19 cellular contexts compared by ENCODE assay signal in the genomic region with DNA sequence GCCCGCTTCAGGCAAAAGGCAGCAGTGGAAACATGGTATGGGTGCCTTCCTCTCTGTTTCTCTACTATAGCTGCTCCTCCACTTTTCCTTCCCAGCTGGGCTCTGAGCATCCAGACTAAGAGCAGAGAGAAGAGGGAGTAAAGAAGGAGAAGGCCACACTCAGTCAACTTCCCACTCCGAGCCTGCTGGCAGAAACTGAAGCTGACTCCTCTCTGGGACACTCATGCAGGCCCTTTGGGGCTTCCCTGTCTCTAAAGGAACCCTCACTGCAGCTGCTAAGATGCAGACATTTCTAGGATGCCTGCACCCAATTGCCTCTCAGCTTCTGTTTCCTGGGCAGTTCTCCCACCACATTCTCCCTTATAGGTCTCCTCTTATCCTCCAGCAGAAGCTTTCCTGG.
DNase-seq lines count a peak whose midpoint lies in the region; ATAC-seq, FAIRE-seq and TF ChIP-seq lines count a peak whose summit lies in the region.
"Had no signal": no experiment of that assay in that cellular context is flagged by ENCODE, and none has a peak within 500 bp of the region (broad histone marks: within the 10 kb centered on the region; RNA-seq: fewer than 3 reads in every experiment).

No MANE protein-coding gene starts in this region.

- H3K27ac Mint-ChIP-seq in stimulated activated naive CD8-positive, alpha-beta T cell treated with anti-CD3 and anti-CD28 coated beads, Interleukin-15, amount 100 ng/mL, for 72 hours: no peak overlapping the region
- H3K27ac Mint-ChIP-seq: CD14-positive monocyte; CD8-positive, alpha-beta T cell had no signal

- no peaks in the 10 kb centered on the region for H4K20me1 ChIP-seq in H1 (replicated peaks in 1 of 2; ENCODE audit: control insufficient read depth in 1 of 2, insufficient read depth in 2 of 2, low read length in 2 of 2)

- no peak overlapping the region for H3K4me2 ChIP-seq in H1 (ENCODE audit: insufficient read depth in 1 of 2, low read depth in 2 of 2, low read length in 2 of 2)

- no peaks in the 10 kb centered on the region for H3K79me2 ChIP-seq in H1 (ENCODE audit: control insufficient read depth in 1 of 2, insufficient read depth in 2 of 2, low read length in 2 of 2)

- no peak overlapping the region for H2BK12ac ChIP-seq in H1 (ENCODE audit: low read depth, low read length)

- no peak overlapping the region for H3K56ac ChIP-seq in H1 (replicated peaks; ENCODE audit: insufficient read length, low read depth, low read length)

- H2BK15ac ChIP-seq in H1 (ENCODE audit: low read length): no peak overlapping the region

- H2BK5ac ChIP-seq in H1 (ENCODE audit: low read depth, low read length): no peak overlapping the region

- no peak overlapping the region for H4K8ac ChIP-seq in H1 (ENCODE audit: extremely low read depth, insufficient read depth, low read length)

- no peak overlapping the region for H4K91ac ChIP-seq in H1 (replicated peaks; ENCODE audit: insufficient read length, low read length)

- TF ChIP-seq CTCF in H1 (IDR thresholded peaks at IDR 0.05; ENCODE audit: control extremely low read depth in 1 of 3, insufficient read depth in 1 of 3, low read depth in 1 of 3, low read length in 3 of 3) (no peak), ascending aorta (IDR thresholded peaks at IDR 0.05) (no peak)

- TF ChIP-seq EP300 in H1 (IDR thresholded peaks at IDR 0.05; ENCODE audit: borderline replicate concordance in 1 of 2, low read depth in 2 of 2, low read length in 2 of 2): no peak

- no peaks in the 10 kb centered on the region for H3K36me3 ChIP-seq in H1 (ENCODE audit: control insufficient read depth in 2 of 4, insufficient read depth in 4 of 4, low read length in 3 of 4)
- peaks cover 0 to 7% of the 10 kb centered on the region in 2 donors for H3K36me3 ChIP-seq in ascending aorta
- H3K36me3 ChIP-seq: HAP-1 had no signal

- H3K27me3 ChIP-seq in H1 (replicated peaks in 1 of 4; ENCODE audit: control insufficient read depth in 3 of 4, extremely low read depth in 1 of 4, insufficient read depth in 3 of 4, low read length in 3 of 4): no peaks in the 10 kb centered on the region
- H3K27me3 ChIP-seq in ascending aorta: no peaks in the 10 kb centered on the region

- no peak overlapping the region for H3K4me3 Mint-ChIP-seq in stimulated activated naive CD8-positive, alpha-beta T cell treated with anti-CD3 and anti-CD28 coated beads, Interleukin-15, amount 100 ng/mL, for 72 hours
- H3K4me3 Mint-ChIP-seq: CD14-positive monocyte; CD8-positive, alpha-beta T cell had no signal

- H3K9ac ChIP-seq in H1 (replicated peaks in 1 of 4; ENCODE audit: extremely low read depth in 1 of 4, low read depth in 3 of 4, low read length in 3 of 4): no peak overlapping the region

- POLR2A ChIA-PET in H1 (lab: Charles Lee; ENCODE audit: partially characterized antibody): no interaction called here

- H3K4me1 Mint-ChIP-seq in stimulated activated naive CD8-positive, alpha-beta T cell treated with anti-CD3 and anti-CD28 coated beads, Interleukin-15, amount 100 ng/mL, for 72 hours: no peaks in the 10 kb centered on the region
- H3K4me1 Mint-ChIP-seq: CD14-positive monocyte had no signal

- no peak for TF ChIP-seq RAD21 in H1 (IDR thresholded peaks at IDR 0.05 in 1 of 2, conservative IDR thresholded peaks at IDR 0.05 in 1 of 2; ENCODE audit: low read depth in 2 of 2, low read length in 2 of 2)

- H3K4ac ChIP-seq in H1 (replicated peaks; ENCODE audit: insufficient read length, low read depth, low read length): no peak overlapping the region

- H3K79me1 ChIP-seq in H1 (ENCODE audit: low read depth, low read length): no peaks in the 10 kb centered on the region

- CTCF ChIA-PET in H1 (lab: Charles Lee; ENCODE audit: partially characterized antibody): interaction anchor here (0.6 to 1.5 kb wide), 7 partner anchors 13 to 613 kb away, joined by 3 to 6 read pairs (median 4); a partner anchor contains a TSS

- H3K4me3 ChIP-seq in H1 (ENCODE audit: extremely low read depth in 1 of 4, insufficient read depth in 2 of 4, low read depth in 3 of 4, low read length in 4 of 4): no peak overlapping the region
- H3K4me3 ChIP-seq in ascending aorta: no peak overlapping the region
- H3K4me3 ChIP-seq: HAP-1 had no signal

- H2BK20ac ChIP-seq in H1 (ENCODE audit: low read length): no peak overlapping the region

- H3K23me2 ChIP-seq in H1 (ENCODE audit: low read depth, low read length): no peaks in the 10 kb centered on the region

- H2AFZ ChIP-seq in H1 (ENCODE audit: low read length): peak overlapping the region; percentile 3; the same call in 1 of the 2 replicates

- H4K5ac ChIP-seq in H1 (ENCODE audit: insufficient read length, low read depth, low read length): no peak overlapping the region

- H3K23ac ChIP-seq in H1 (ENCODE audit: insufficient read length): no peak overlapping the region

- 80% methylated on average over 2 of the region's 2 CpGs; no CpG with 5 or more reads in 1 of the 2 experiments for WGBS in H1 (ENCODE audit: extremely low coverage in 1 of 2, insufficient coverage in 1 of 2, insufficient read length in 1 of 2, insufficient replicate concordance in 2 of 2, low coverage in 1 of 2, low lambda C conversion rate in 2 of 2, missing lambda C conversion rate in 1 of 2), 2 experiments

- H2BK120ac ChIP-seq in H1 (replicated peaks; ENCODE audit: low read depth, low read length): no peak overlapping the region

- H3K9me3 ChIP-seq in H1 (ENCODE audit: insufficient read depth in 2 of 2, low read depth in 1 of 2, low read length in 1 of 2) (no peaks in the 10 kb centered on the region), ascending aorta (no peaks in the 10 kb centered on the region)
- H3K9me3 ChIP-seq: HAP-1 had no signal

- TF ChIP-seq POLR2A in H1 (IDR thresholded peaks at IDR 0.05; ENCODE audit: control extremely low read depth in 1 of 2, low read depth in 2 of 2, low read length in 2 of 2): no peak

- H3K4me1 ChIP-seq in H1 (replicated peaks in 1 of 4; ENCODE audit: control insufficient read depth in 3 of 4, insufficient read depth in 4 of 4, low read length in 3 of 4) (peaks cover 0 to 4% (median 0%) of the 10 kb centered on the region in 4 experiments; a peak in 1 of 7 replicates), ascending aorta (peaks cover 0 to 6% of the 10 kb centered on the region in 2 donors)
- H3K4me1 ChIP-seq: HAP-1 had no signal

- H3K27me3 Mint-ChIP-seq in stimulated activated naive CD8-positive, alpha-beta T cell treated with anti-CD3 and anti-CD28 coated beads, Interleukin-15, amount 100 ng/mL, for 72 hours: peaks cover 13% of the 10 kb centered on the region

- ATAC-seq in stimulated activated naive CD8-positive, alpha-beta T cell treated with anti-CD3 and anti-CD28 coated beads, Interleukin-15, Interleukin-2, amounts not matched to agents 100 U/mL and 50 U/mL, for 24 hours: peak; percentile 28
- ATAC-seq in stimulated activated naive CD8-positive, alpha-beta T cell treated with anti-CD3 and anti-CD28 coated beads, Interleukin-15, amount 100 ng/mL, for 72 hours: no peak
- ATAC-seq: CD8-positive, alpha-beta T cell had no signal

- no peak overlapping the region for H3K14ac ChIP-seq in H1 (ENCODE audit: insufficient read length)

- intact Hi-C loops in ascending aorta (cut with DNase I): no loop called here

- no peaks in the 10 kb centered on the region for H3K9me3 Mint-ChIP-seq in stimulated activated naive CD8-positive, alpha-beta T cell treated with anti-CD3 and anti-CD28 coated beads, Interleukin-15, amount 100 ng/mL, for 72 hours
- H3K9me3 Mint-ChIP-seq: CD8-positive, alpha-beta T cell had no signal

- no peak overlapping the region for H3K18ac ChIP-seq in H1 (ENCODE audit: extremely low read depth, low read length)

- H2AK5ac ChIP-seq in H1 (ENCODE audit: low read depth, low read length): no peak overlapping the region

- no peak for FAIRE-seq in H1 (lab: Jason Lieb, UNC)
- FAIRE-seq: A204.1, D721Med, G401.6, GM12891 had no signal

- H3K27ac ChIP-seq in H1 (ENCODE audit: low read depth, low read length) (no peak overlapping the region), ascending aorta (peak overlapping the region in 1 of 2 donors; percentile 5)

- DNase-seq in stimulated activated naive CD8-positive, alpha-beta T cell treated with anti-CD3 and anti-CD28 coated beads, Interleukin-15, Interleukin-2, amounts not matched to agents 100 U/mL and 50 U/mL, for 24 hours: no peak
- DNase-seq in stimulated activated naive CD8-positive, alpha-beta T cell treated with anti-CD3 and anti-CD28 coated beads, Interleukin-15, amount 100 ng/mL, for 72 hours: no peak
- DNase-seq in H1 (ENCODE audit: low read depth in 1 of 2, low spot score in 2 of 2): no peak
- DNase-seq in myocyte (ENCODE audit: low read depth): peak; percentile 25
- DNase-seq in islet precursor cell: no peak
- DNase-seq in ascending aorta (ENCODE audit: low spot score in 2 of 2): no peak
- DNase-seq in amniotic stem cell (lab: John Stamatoyannopoulos, UW): no peak
- DNase-seq: CD8-positive, alpha-beta T cell; COR-L47; DMS153; DMS79 treated with DMSO at 0.1 percent for 48 hours; EL; GOT3 had no signal

TF ChIP-seq in H1, 55 proteins besides CTCF, POLR2A, EP300 and RAD21 (continues in another document):
- TF ChIP-seq YY1 (IDR thresholded peaks at IDR 0.05; ENCODE audit: low read depth, low read length) (no peak), POLR2AphosphoS5 (IDR thresholded peaks at IDR 0.05; ENCODE audit: low read depth, low read length) (no peak), ZNF274 (IDR thresholded peaks at IDR 0.05; ENCODE audit: borderline replicate concordance, extremely low read depth, low read length) (no peak), SIX5 (IDR thresholded peaks at IDR 0.05; ENCODE audit: low read depth, low read length) (no peak), FOSL1 (IDR thresholded peaks at IDR 0.05; ENCODE audit: insufficient read depth, low read depth, low read length) (no peak), CHD1 (IDR thresholded peaks at IDR 0.05; ENCODE audit: low read depth, low read length) (no peak), TBP (IDR thresholded peaks at IDR 0.05; ENCODE audit: low read depth, low read length) (no peak), SIRT6 (IDR thresholded peaks at IDR 0.05; ENCODE audit: low read length) (no peak), SP2 (IDR thresholded peaks at IDR 0.05; ENCODE audit: low read length) (no peak), TEAD4 (IDR thresholded peaks at IDR 0.05; ENCODE audit: low read depth, low read length) (no peak), SAP30 (IDR thresholded peaks at IDR 0.05; ENCODE audit: insufficient read depth, insufficient replicate concordance, low read length) (no peak), EGR1 (IDR thresholded peaks at IDR 0.05; ENCODE audit: borderline replicate concordance, low read depth, low read length) (no peak), BACH1 (IDR thresholded peaks at IDR 0.05; ENCODE audit: low read length) (no peak), ASH2L (IDR thresholded peaks at IDR 0.05; ENCODE audit: low read length) (no peak)
- TF ChIP-seq, protein P1, sequence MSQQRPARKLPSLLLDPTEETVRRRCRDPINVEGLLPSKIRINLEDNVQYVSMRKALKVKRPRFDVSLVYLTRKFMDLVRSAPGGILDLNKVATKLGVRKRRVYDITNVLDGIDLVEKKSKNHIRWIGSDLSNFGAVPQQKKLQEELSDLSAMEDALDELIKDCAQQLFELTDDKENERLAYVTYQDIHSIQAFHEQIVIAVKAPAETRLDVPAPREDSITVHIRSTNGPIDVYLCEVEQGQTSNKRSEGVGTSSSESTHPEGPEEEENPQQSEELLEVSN (IDR thresholded peaks at IDR 0.05): no peak
